In the genomic region with DNA sequence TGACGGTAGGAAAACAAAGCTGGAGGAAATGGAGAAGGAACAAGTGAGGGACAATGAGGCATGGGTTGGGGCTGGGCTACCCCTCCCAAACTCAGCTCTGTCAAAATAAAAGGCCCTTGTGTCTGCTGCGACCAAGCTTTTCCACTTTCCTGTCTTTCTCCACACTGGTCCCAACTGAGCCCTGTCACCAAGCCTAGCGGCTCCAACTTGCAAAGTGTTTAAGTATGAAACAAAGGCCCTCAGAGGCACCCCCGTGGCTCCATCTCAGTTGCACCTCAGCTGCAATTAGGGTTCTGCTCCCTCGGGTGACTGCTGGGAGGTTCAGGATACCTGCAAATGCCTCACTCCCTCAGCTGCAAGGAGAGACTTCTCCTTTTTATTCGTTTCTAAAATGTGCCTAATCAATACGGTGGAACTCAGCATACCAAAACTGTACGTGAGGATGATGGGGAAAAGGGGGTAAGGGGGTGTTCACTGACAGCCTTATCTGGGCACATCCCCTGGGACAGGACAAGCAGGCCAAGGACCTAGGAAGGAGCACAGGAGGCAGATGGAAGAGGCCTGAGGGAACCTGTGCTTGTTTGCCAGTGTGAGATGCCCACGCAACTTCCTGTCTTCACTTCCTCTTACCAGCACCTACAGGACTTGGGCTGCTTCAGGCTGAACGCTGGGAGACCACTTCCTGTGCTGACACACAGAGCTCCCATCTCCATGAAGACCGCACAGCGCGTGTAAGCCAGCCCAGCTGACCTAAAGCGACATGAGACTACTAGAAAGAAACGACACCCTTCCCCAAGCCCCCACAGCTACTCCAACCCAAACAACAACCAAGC, we compare ENCODE assay signal across 1 cellular context.
TF ChIP-seq lines count a peak whose summit lies in the region.

No MANE protein-coding gene starts in this region.

TF ChIP-seq in GM12878, 131 proteins besides CTCF, POLR2A, EP300 and RAD21 (continued from another document):
- TF ChIP-seq NKRF (conservative IDR thresholded peaks at IDR 0.05) = peak; percentile 43; the same call in 1 of the 2 replicates
- TF ChIP-seq, protein P1, sequence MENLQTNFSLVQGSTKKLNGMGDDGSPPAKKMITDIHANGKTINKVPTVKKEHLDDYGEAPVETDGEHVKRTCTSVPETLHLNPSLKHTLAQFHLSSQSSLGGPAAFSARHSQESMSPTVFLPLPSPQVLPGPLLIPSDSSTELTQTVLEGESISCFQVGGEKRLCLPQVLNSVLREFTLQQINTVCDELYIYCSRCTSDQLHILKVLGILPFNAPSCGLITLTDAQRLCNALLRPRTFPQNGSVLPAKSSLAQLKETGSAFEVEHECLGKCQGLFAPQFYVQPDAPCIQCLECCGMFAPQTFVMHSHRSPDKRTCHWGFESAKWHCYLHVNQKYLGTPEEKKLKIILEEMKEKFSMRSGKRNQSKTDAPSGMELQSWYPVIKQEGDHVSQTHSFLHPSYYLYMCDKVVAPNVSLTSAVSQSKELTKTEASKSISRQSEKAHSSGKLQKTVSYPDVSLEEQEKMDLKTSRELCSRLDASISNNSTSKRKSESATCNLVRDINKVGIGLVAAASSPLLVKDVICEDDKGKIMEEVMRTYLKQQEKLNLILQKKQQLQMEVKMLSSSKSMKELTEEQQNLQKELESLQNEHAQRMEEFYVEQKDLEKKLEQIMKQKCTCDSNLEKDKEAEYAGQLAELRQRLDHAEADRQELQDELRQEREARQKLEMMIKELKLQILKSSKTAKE (IDR thresholded peaks at IDR 0.05; ENCODE audit: low read depth, poor library complexity, severe bottlenecking) = no peak
- TF ChIP-seq NRF1 (conservative IDR thresholded peaks at IDR 0.05; ENCODE audit: low read depth, low read length) = no peak
- TF ChIP-seq CEBPB (IDR thresholded peaks at IDR 0.05; ENCODE audit: borderline replicate concordance in 1 of 2, low read depth in 2 of 2, low read length in 2 of 2) = no peak
- TF ChIP-seq GABPA (IDR thresholded peaks at IDR 0.05; ENCODE audit: low read depth) = peak; percentile 83; the same call in 1 of the 2 replicates
- TF ChIP-seq CUX1 (IDR thresholded peaks at IDR 0.05; ENCODE audit: insufficient replicate concordance, low read depth, low read length) = no peak
- TF ChIP-seq JUND (IDR thresholded peaks at IDR 0.05; ENCODE audit: low read depth, low read length) = no peak
- TF ChIP-seq YBX1 (IDR thresholded peaks at IDR 0.05) = no peak
- no peak for TF ChIP-seq RFX5 (IDR thresholded peaks at IDR 0.05; ENCODE audit: low read depth, low read length)
- no peak for TF ChIP-seq MYB (IDR thresholded peaks at IDR 0.05; ENCODE audit: borderline replicate concordance, low read depth, low read length)
- TF ChIP-seq, protein P2, sequence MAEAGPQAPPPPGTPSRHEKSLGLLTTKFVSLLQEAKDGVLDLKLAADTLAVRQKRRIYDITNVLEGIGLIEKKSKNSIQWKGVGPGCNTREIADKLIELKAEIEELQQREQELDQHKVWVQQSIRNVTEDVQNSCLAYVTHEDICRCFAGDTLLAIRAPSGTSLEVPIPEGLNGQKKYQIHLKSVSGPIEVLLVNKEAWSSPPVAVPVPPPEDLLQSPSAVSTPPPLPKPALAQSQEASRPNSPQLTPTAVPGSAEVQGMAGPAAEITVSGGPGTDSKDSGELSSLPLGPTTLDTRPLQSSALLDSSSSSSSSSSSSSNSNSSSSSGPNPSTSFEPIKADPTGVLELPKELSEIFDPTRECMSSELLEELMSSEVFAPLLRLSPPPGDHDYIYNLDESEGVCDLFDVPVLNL (IDR thresholded peaks at IDR 0.05; ENCODE audit: low read depth, low read length) = no peak
- TF ChIP-seq SIX5 (IDR thresholded peaks at IDR 0.05; ENCODE audit: low read depth, low read length, severe bottlenecking) = no peak
- TF ChIP-seq SIN3A (IDR thresholded peaks at IDR 0.05; ENCODE audit: low read depth, low read length) = no peak
- TF ChIP-seq DPF2 (IDR thresholded peaks at IDR 0.05) = peak; percentile 96
- TF ChIP-seq CBX5 (IDR thresholded peaks at IDR 0.05; ENCODE audit: low read depth) = no peak
- TF ChIP-seq EGR1 (IDR thresholded peaks at IDR 0.05; ENCODE audit: borderline replicate concordance in 1 of 2, low read depth in 2 of 2, low read length in 2 of 2) = peak in 1 of 2 experiments; percentile 69; a peak in 2 of 3 replicates
- peak; percentile 88; the same call in 1 of the 2 replicates for TF ChIP-seq GATAD2B (conservative IDR thresholded peaks at IDR 0.05; ENCODE audit: low read depth)
- no peak for TF ChIP-seq ZNF384 (IDR thresholded peaks at IDR 0.05; ENCODE audit: borderline replicate concordance, low read depth, low read length)
- 0 out of 2 replicates have a peak, but pooled peaks have one; percentile 21 for TF ChIP-seq WRNIP1 (IDR thresholded peaks at IDR 0.05; ENCODE audit: borderline replicate concordance, low read depth, low read length)
- TF ChIP-seq SP1 (IDR thresholded peaks at IDR 0.05; ENCODE audit: low read depth, low read length) = peak; percentile 82
- no peak for TF ChIP-seq TARDBP (IDR thresholded peaks at IDR 0.05; ENCODE audit: borderline replicate concordance)
- peak; percentile 89 for TF ChIP-seq PAX5 (IDR thresholded peaks at IDR 0.05; ENCODE audit: borderline replicate concordance, low read depth, low read length)
- peak; percentile 99 for TF ChIP-seq SPI1 (IDR thresholded peaks at IDR 0.05; ENCODE audit: borderline replicate concordance, insufficient read depth, low read depth, low read length)
- TF ChIP-seq HDAC2 (IDR thresholded peaks at IDR 0.05) = no peak
- no peak for TF ChIP-seq RELA (IDR thresholded peaks at IDR 0.05; ENCODE audit: borderline replicate concordance, partially characterized antibody)
- peak; percentile 51; the same call in 1 of the 2 replicates for TF ChIP-seq FOXM1 (IDR thresholded peaks at IDR 0.05; ENCODE audit: low read depth, low read length)
- TF ChIP-seq HSF1 (IDR thresholded peaks at IDR 0.05; ENCODE audit: low read depth, low read length) = no peak
